ENCODE assay signal across 14 cellular contexts in genomic region chr2:64128943-64129391, GRCh38. TPM values are rescaled to one million over a fixed set of nuclear protein-coding genes. Genes with fewer than 3 reads are reported as not detected.
DNase-seq lines count a peak whose midpoint lies in the region; ATAC-seq lines count a peak whose summit lies in the region.
"Had no signal": no experiment of that assay in that cellular context is flagged by ENCODE, and none has a peak within 500 bp of the region (broad histone marks: within the 10 kb centered on the region; RNA-seq: fewer than 3 reads in every experiment).

No MANE protein-coding gene starts in this region.

- no peaks in the 10 kb centered on the region for H3K27me3 Mint-ChIP-seq in activated T-helper 2 cell treated with anti-CD3 and anti-CD28 coated beads, Interferon-gamma antibody, Interleukin-2, Interleukin-4, amounts not matched to agents 10 μg/mL and 5 μg/mL and 100 μg/mL, durations not matched to agents 14 hours and 24 hours and 36 hours (ENCODE audit: low read depth)

- ATAC-seq in HG03460 (IDR thresholded peaks at IDR 0.05; ENCODE audit: unreplicated experiment) (no peak), GM21447 (IDR thresholded peaks at IDR 0.05; ENCODE audit: unreplicated experiment) (no peak)
- ATAC-seq: gastrocnemius medialis had no signal

- H3K4me1 Mint-ChIP-seq in activated T-helper 2 cell treated with anti-CD3 and anti-CD28 coated beads, Interferon-gamma antibody, Interleukin-2, Interleukin-4, amounts not matched to agents 10 μg/mL and 5 μg/mL and 100 μg/mL, durations not matched to agents 14 hours and 24 hours and 36 hours (ENCODE audit: low read depth) = peaks cover 59% of the 10 kb centered on the region
- H3K4me1 Mint-ChIP-seq: immature natural killer cell had no signal

- intact Hi-C loops in activated T-helper 2 cell treated with anti-CD3 and anti-CD28 coated beads, Interferon-gamma antibody, Interleukin-2, Interleukin-4, amounts not matched to agents 10 μg/mL and 5 μg/mL and 100 μg/mL, durations not matched to agents 14 hours and 24 hours and 36 hours (cut with micrococcal nuclease) = loop anchor here (1.0 to 2.0 kb wide), 3 partner anchors 14 to 28 kb away; no protein-coding TSS in a partner anchor

- H3K4me3 Mint-ChIP-seq in activated T-helper 2 cell treated with anti-CD3 and anti-CD28 coated beads, Interferon-gamma antibody, Interleukin-2, Interleukin-4, amounts not matched to agents 10 μg/mL and 5 μg/mL and 100 μg/mL, durations not matched to agents 14 hours and 24 hours and 36 hours (ENCODE audit: low read depth) = no peak overlapping the region
- H3K4me3 Mint-ChIP-seq: immature natural killer cell had no signal

- H3K36me3 Mint-ChIP-seq in activated T-helper 2 cell treated with anti-CD3 and anti-CD28 coated beads, Interferon-gamma antibody, Interleukin-2, Interleukin-4, amounts not matched to agents 10 μg/mL and 5 μg/mL and 100 μg/mL, durations not matched to agents 14 hours and 24 hours and 36 hours (ENCODE audit: low read depth) = peaks cover 41% of the 10 kb centered on the region

- H3K9me3 Mint-ChIP-seq in activated T-helper 2 cell treated with anti-CD3 and anti-CD28 coated beads, Interferon-gamma antibody, Interleukin-2, Interleukin-4, amounts not matched to agents 10 μg/mL and 5 μg/mL and 100 μg/mL, durations not matched to agents 14 hours and 24 hours and 36 hours = no peaks in the 10 kb centered on the region
- H3K9me3 Mint-ChIP-seq: immature natural killer cell had no signal

- H3K27ac Mint-ChIP-seq in activated T-helper 2 cell treated with anti-CD3 and anti-CD28 coated beads, Interferon-gamma antibody, Interleukin-2, Interleukin-4, amounts not matched to agents 10 μg/mL and 5 μg/mL and 100 μg/mL, durations not matched to agents 14 hours and 24 hours and 36 hours = peak overlapping the region; percentile 76
- H3K27ac Mint-ChIP-seq: immature natural killer cell had no signal

- DNase-seq in stimulated activated CD4-positive, alpha-beta T cell treated with anti-CD3 and anti-CD28 coated beads, Interleukin-4, amount 100 ng/mL, for 24 hours = peak; percentile 25
- DNase-seq in stimulated activated CD4-positive, alpha-beta T cell treated with anti-CD3 and anti-CD28 coated beads, Interleukin-4, amount 100 ng/mL, for 1 hour = no peak
- no peak for DNase-seq in activated T-helper 2 cell treated with anti-CD3 and anti-CD28 coated beads, Interferon-gamma antibody, Interleukin-2, Interleukin-4, amounts not matched to agents 10 μg/mL and 5 μg/mL and 100 μg/mL, durations not matched to agents 14 hours and 24 hours and 36 hours (ENCODE audit: low spot score)
- peak; percentile 60 for DNase-seq in inferior parietal cortex (ENCODE audit: extremely low spot score)
- DNase-seq in NCI-H446 (lab: John Stamatoyannopoulos, UW) = no peak
- DNase-seq in NCI-H526 treated with DMSO at 0.1 percent for 48 hours (lab: John Stamatoyannopoulos, UW) = no peak
- DNase-seq: activated CD4-positive, alpha-beta T cell treated with anti-CD3 and anti-CD28 coated beads, Interleukin-2, amount 50 U/mL, for 4 hours; activated naive CD4-positive, alpha-beta T cell treated with anti-CD3 and anti-CD28 coated beads, Interleukin-2, amount 50 U/mL, for 16 hours; gastrocnemius medialis; immature natural killer cell; KG1; SIG-M5 had no signal

RNA-seq across cellular contexts. Expression of gene PELI1, which starts 15.3 kb away (rescaled TPM):
- total RNA-seq in activated T-helper 2 cell treated with anti-CD3 and anti-CD28 coated beads, Interferon-gamma antibody, Interleukin-2, Interleukin-4, amounts not matched to agents 10 μg/mL and 5 μg/mL and 100 μg/mL, durations not matched to agents 14 hours and 24 hours and 36 hours = 21.6 and 25.1 TPM in 2 replicates

Comparison
In these comparisons a context has a peak if more than half of its experiments do, and no peak if none do; other contexts are left out.
1. DNase-seq: peak in stimulated activated CD4-positive, alpha-beta T cell treated with anti-CD3 and anti-CD28 coated beads, Interleukin-4, amount 100 ng/mL, for 24 hours (single experiment) and inferior parietal cortex (single experiment); none in stimulated activated CD4-positive, alpha-beta T cell treated with anti-CD3 and anti-CD28 coated beads, Interleukin-4, amount 100 ng/mL, for 1 hour (single experiment), activated T-helper 2 cell treated with anti-CD3 and anti-CD28 coated beads, Interferon-gamma antibody, Interleukin-2, Interleukin-4, amounts not matched to agents 10 μg/mL and 5 μg/mL and 100 μg/mL, durations not matched to agents 14 hours and 24 hours and 36 hours (single experiment), NCI-H446 (0 of 2) and NCI-H526 treated with DMSO at 0.1 percent for 48 hours (single experiment).